Comparison of ENCODE assay signal across 1 cellular context in the genomic region with DNA sequence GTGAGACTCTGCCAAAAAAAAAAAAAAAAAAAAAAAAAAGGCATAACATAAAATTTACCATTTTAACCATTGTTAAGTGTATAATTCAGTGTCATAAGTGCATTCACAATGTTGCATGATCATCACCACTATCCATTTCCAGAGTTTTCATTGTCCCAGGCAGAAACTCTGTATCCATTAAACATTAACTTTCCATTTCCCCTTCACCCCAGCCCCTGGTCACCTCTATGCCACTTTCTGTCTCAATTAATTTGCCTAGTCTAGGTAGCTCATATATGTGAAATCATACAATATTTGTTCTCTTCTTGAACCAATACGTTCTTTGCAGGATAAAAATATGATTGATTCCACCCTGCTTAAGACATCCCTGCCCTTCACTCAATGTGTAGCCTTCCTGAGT.
TF ChIP-seq lines count a peak whose summit lies in the region.

No MANE protein-coding gene starts in this region.

TF ChIP-seq in HepG2, 621 proteins besides CTCF, POLR2A, EP300 and RAD21 (continued from another document):
- TF ChIP-seq CSRNP1 (CRISPR knock-in tag; IDR thresholded peaks at IDR 0.05) (no peak), ZSCAN21 (CRISPR knock-in tag; IDR thresholded peaks at IDR 0.05; ENCODE audit: borderline replicate concordance) (no peak), ZNF235 (CRISPR knock-in tag; IDR thresholded peaks at IDR 0.05; ENCODE audit: borderline replicate concordance) (no peak), MED13 (CRISPR knock-in tag; IDR thresholded peaks at IDR 0.05) (no peak), ZNF83 (CRISPR knock-in tag; IDR thresholded peaks at IDR 0.05; ENCODE audit: borderline replicate concordance) (no peak), TP53 (CRISPR knock-in tag; conservative IDR thresholded peaks at IDR 0.05) (no peak), EHMT2 (IDR thresholded peaks at IDR 0.05; ENCODE audit: borderline replicate concordance, low read depth, low read length) (no peak), KDM2A (CRISPR knock-in tag; IDR thresholded peaks at IDR 0.05; ENCODE audit: borderline replicate concordance, low read depth) (no peak)
- TF ChIP-seq, protein P1, sequence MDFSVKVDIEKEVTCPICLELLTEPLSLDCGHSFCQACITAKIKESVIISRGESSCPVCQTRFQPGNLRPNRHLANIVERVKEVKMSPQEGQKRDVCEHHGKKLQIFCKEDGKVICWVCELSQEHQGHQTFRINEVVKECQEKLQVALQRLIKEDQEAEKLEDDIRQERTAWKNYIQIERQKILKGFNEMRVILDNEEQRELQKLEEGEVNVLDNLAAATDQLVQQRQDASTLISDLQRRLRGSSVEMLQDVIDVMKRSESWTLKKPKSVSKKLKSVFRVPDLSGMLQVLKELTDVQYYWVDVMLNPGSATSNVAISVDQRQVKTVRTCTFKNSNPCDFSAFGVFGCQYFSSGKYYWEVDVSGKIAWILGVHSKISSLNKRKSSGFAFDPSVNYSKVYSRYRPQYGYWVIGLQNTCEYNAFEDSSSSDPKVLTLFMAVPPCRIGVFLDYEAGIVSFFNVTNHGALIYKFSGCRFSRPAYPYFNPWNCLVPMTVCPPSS (IDR thresholded peaks at IDR 0.05): no peak
